ENCODE assay signal across 23 cellular contexts in the genomic region with DNA sequence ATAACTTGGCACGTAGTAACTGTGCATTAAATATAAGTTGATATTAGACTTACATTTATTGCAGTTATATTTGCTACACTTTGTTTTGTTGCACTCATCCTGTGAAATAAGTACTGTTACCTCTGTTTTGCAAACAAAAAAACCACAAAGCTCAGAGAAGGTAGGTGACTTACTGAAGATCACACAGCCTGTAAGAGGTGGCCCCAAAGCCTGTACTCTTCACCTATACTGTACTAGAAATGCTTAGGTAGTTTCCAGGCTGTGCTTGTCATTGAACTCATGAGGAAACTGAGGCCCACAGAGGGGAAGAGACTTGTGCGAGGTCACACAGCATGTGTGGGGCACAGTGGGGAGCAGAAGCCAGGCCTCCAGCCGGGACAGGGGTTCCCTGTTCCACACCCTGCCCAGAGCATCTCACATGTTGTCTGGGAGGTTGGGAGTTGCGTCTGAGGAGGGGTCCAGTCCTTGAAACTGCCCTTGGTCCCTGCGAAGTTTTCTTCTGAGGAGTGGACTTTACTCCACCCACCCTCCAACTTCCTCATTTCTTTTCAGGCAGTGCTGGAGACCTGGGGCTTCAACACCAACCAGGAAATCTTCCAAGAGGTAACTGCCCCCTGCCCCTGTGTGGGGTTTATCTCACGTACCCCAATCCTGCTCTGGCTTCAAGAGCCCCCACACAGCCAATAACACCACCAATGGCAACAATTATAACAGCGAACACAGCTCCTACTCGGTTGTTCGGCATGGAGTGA. TPM values are rescaled to one million over a fixed set of nuclear protein-coding genes. Genes with fewer than 3 reads are reported as not detected.
DNase-seq lines count a peak whose midpoint lies in the region; ATAC-seq and TF ChIP-seq lines count a peak whose summit lies in the region.
"Had no signal": no experiment of that assay in that cellular context is flagged by ENCODE, and none has a peak within 500 bp of the region (broad histone marks: within the 10 kb centered on the region; RNA-seq: fewer than 3 reads in every experiment).

No MANE protein-coding gene starts in this region.

- ATAC-seq in activated CD4-positive, alpha-beta T cell treated with anti-CD3 and anti-CD28 coated beads for 36 hours = no peak
- peak; percentile 41 for ATAC-seq in naive thymus-derived CD4-positive, alpha-beta T cell
- no peak for ATAC-seq in HG03354 (IDR thresholded peaks at IDR 0.05; ENCODE audit: poor library complexity, severe bottlenecking, unreplicated experiment)
- ATAC-seq: HCT116, PC-3, upper lobe of right lung had no signal

- intact Hi-C loops in activated CD4-positive, alpha-beta T cell treated with anti-CD3 and anti-CD28 coated beads for 36 hours (cut with DNase I, micrococcal nuclease) = no loop called here
- intact Hi-C loops in naive thymus-derived CD4-positive, alpha-beta T cell (cut with micrococcal nuclease) = no loop called here

- no peaks in the 10 kb centered on the region for H3K27me3 ChIP-seq in HL-60 (ENCODE audit: insufficient read depth, poor library complexity, severe bottlenecking)
- no peaks in the 10 kb centered on the region for H3K27me3 ChIP-seq in naive thymus-derived CD4-positive, alpha-beta T cell (ENCODE audit: control insufficient read depth in 2 of 2, insufficient read depth in 2 of 2, low read length in 2 of 2)
- H3K27me3 ChIP-seq: upper lobe of right lung had no signal

- no peak overlapping the region for H3K4me3 Mint-ChIP-seq in activated CD4-positive, alpha-beta T cell treated with anti-CD3 and anti-CD28 coated beads for 36 hours
- H3K4me3 Mint-ChIP-seq in naive thymus-derived CD4-positive, alpha-beta T cell = peak overlapping the region in 3 of 10 donors; percentile 12 to 36 (median 26)

- no peak for DNase-seq in activated CD4-positive, alpha-beta T cell treated with anti-CD3 and anti-CD28 coated beads for 36 hours
- no peak for DNase-seq in activated CD4-positive, alpha-beta T cell treated with anti-CD3 and anti-CD28 coated beads for 48 hours
- DNase-seq in HL-60 (ENCODE audit: low read depth in 1 of 2, low spot score in 1 of 2) = peak in 1 of 2 experiments; percentile 60
- peak; percentile 61 for DNase-seq in SKM-1 treated with dmso at 0.1 percent for 144 hours (lab: John Stamatoyannopoulos, UW; ENCODE audit: unreplicated experiment)
- DNase-seq in naive thymus-derived CD4-positive, alpha-beta T cell = no peak
- DNase-seq in iPS-NIHi7 (ENCODE audit: extremely low spot score) = no peak
- no peak for DNase-seq in stimulated activated CD4-positive, alpha-beta T cell treated with anti-CD3 and anti-CD28 coated beads, Interleukin-15, amount 100 ng/mL, for 24 hours
- DNase-seq: activated CD8-positive, alpha-beta memory T cell treated with anti-CD3 and anti-CD28 coated beads for 24 hours; DND-41; effector memory CD4-positive, alpha-beta T cell; kidney; NCI-H2081; NCI-H526; PC-3; stimulated activated CD4-positive, alpha-beta T cell treated with anti-CD3 and anti-CD28 coated beads, Interleukin-12 subunit alpha, Interleukin-12 subunit beta, amount 100 ng/mL, for 4 hours; stimulated activated naive CD4-positive, alpha-beta T cell; upper lobe of right lung had no signal

- H3K36me3 Mint-ChIP-seq in activated CD4-positive, alpha-beta T cell treated with anti-CD3 and anti-CD28 coated beads for 36 hours (ENCODE audit: low read depth) = peaks cover 3% of the 10 kb centered on the region
- H3K36me3 Mint-ChIP-seq in naive thymus-derived CD4-positive, alpha-beta T cell = peaks cover 0 to 4% (median 0%) of the 10 kb centered on the region in 5 donors

- H3K4me1 ChIP-seq in naive thymus-derived CD4-positive, alpha-beta T cell (ENCODE audit: control insufficient read depth in 2 of 2, insufficient read depth in 2 of 2, low read length in 2 of 2) = peaks cover 9 to 16% of the 10 kb centered on the region in 2 donors
- H3K4me1 ChIP-seq: upper lobe of right lung had no signal

- H3K4me3 ChIP-seq in HL-60 (replicated peaks; ENCODE audit: insufficient read depth, low read length) = no peak overlapping the region
- no peak overlapping the region for H3K4me3 ChIP-seq in naive thymus-derived CD4-positive, alpha-beta T cell (ENCODE audit: low read length)
- H3K4me3 ChIP-seq: upper lobe of right lung had no signal

- POLR2A ChIA-PET in activated CD4-positive, alpha-beta T cell treated with anti-CD3 and anti-CD28 coated beads for 36 hours (lab: Charles Lee) = no interaction called here
- POLR2A ChIA-PET in naive thymus-derived CD4-positive, alpha-beta T cell (lab: Charles Lee) = interaction anchor here (1.1 to 2.2 kb wide), 4 partner anchors 8 to 58 kb away, joined by 3 to 6 read pairs (median 4); a partner anchor contains a TSS

- H3K27ac ChIP-seq in HL-60 (replicated peaks) = peak overlapping the region; percentile 51
- H3K27ac ChIP-seq in naive thymus-derived CD4-positive, alpha-beta T cell (ENCODE audit: low read depth, low read length) = no peak overlapping the region
- H3K27ac ChIP-seq: upper lobe of right lung had no signal

- no peaks in the 10 kb centered on the region for H3K36me3 ChIP-seq in naive thymus-derived CD4-positive, alpha-beta T cell (ENCODE audit: control insufficient read depth in 2 of 3, insufficient read depth in 3 of 3, low read length in 3 of 3)
- H3K36me3 ChIP-seq: upper lobe of right lung had no signal

- CTCF ChIA-PET in activated CD4-positive, alpha-beta T cell treated with anti-CD3 and anti-CD28 coated beads for 36 hours (lab: Charles Lee) = interaction anchor here (0.6 to 3.3 kb wide), 3 partner anchors 9 to 17 kb away, joined by 3 to 20 read pairs (median 4); no protein-coding TSS in a partner anchor
- CTCF ChIA-PET in naive thymus-derived CD4-positive, alpha-beta T cell (lab: Charles Lee) = interaction anchor here (0.8 to 1.1 kb wide), 3 partner anchors 10 to 15 kb away, joined by 3 read pairs; a partner anchor contains a TSS

- peak overlapping the region; percentile 19 for H3K27ac Mint-ChIP-seq in activated CD4-positive, alpha-beta T cell treated with anti-CD3 and anti-CD28 coated beads for 36 hours
- peak overlapping the region in 4 of 9 donors; percentile 38 to 84 (median 64) for H3K27ac Mint-ChIP-seq in naive thymus-derived CD4-positive, alpha-beta T cell
- H3K27ac Mint-ChIP-seq: activated T-helper 2 cell treated with anti-CD3 and anti-CD28 coated beads, Interferon-gamma antibody, Interleukin-2, Interleukin-4, amounts not matched to agents 10 μg/mL and 5 μg/mL and 100 μg/mL, durations not matched to agents 14 hours and 24 hours and 36 hours had no signal

- H3K9me3 Mint-ChIP-seq in activated CD4-positive, alpha-beta T cell treated with anti-CD3 and anti-CD28 coated beads for 36 hours (ENCODE audit: low read depth) = no peaks in the 10 kb centered on the region
- H3K9me3 Mint-ChIP-seq in naive thymus-derived CD4-positive, alpha-beta T cell = peaks cover 0 to 1% (median 0%) of the 10 kb centered on the region in 11 donors
- H3K9me3 Mint-ChIP-seq: activated T-helper 2 cell treated with anti-CD3 and anti-CD28 coated beads, Interferon-gamma antibody, Interleukin-2, Interleukin-4, amounts not matched to agents 10 μg/mL and 5 μg/mL and 100 μg/mL, durations not matched to agents 14 hours and 24 hours and 36 hours had no signal

- H3K9me3 ChIP-seq in naive thymus-derived CD4-positive, alpha-beta T cell (ENCODE audit: control insufficient read depth in 2 of 3, low read length in 3 of 3) = no peaks in the 10 kb centered on the region
- H3K9me3 ChIP-seq: upper lobe of right lung had no signal

- no peak for TF ChIP-seq CTCF in HL-60 (IDR thresholded peaks at IDR 0.05; ENCODE audit: insufficient read depth, low read length)

- no peaks in the 10 kb centered on the region for H3K27me3 Mint-ChIP-seq in activated CD4-positive, alpha-beta T cell treated with anti-CD3 and anti-CD28 coated beads for 36 hours
- H3K27me3 Mint-ChIP-seq in naive thymus-derived CD4-positive, alpha-beta T cell = no peaks in the 10 kb centered on the region

- peaks cover 23% of the 10 kb centered on the region for H3K4me1 Mint-ChIP-seq in activated CD4-positive, alpha-beta T cell treated with anti-CD3 and anti-CD28 coated beads for 36 hours
- H3K4me1 Mint-ChIP-seq in naive thymus-derived CD4-positive, alpha-beta T cell = peaks cover 19 to 48% (median 43%) of the 10 kb centered on the region in 7 donors

RNA-seq across cellular contexts. Expression of a gene that starts 13.0 kb away (rescaled TPM):
- total RNA-seq in activated CD4-positive, alpha-beta T cell treated with anti-CD3 and anti-CD28 coated beads for 36 hours = under 1 TPM in 1 of 2 experiments, not detected in 1; 0.14 TPM
- not detected for total RNA-seq in naive thymus-derived CD4-positive, alpha-beta T cell
- polyA plus RNA-seq in naive thymus-derived CD4-positive, alpha-beta T cell = under 1 TPM; 0.17 to 0.25 TPM
- total RNA-seq: activated T-helper 2 cell treated with anti-CD3 and anti-CD28 coated beads, Interferon-gamma antibody, Interleukin-2, Interleukin-4, amounts not matched to agents 10 μg/mL and 5 μg/mL and 100 μg/mL, durations not matched to agents 14 hours and 24 hours and 36 hours; HT1080; PC-3; SK-MEL-5 had no signal
- polyA plus RNA-seq: neural cell had no signal

RNA-seq across cellular contexts. Expression of a gene that starts 14.6 kb away (rescaled TPM):
- total RNA-seq in activated CD4-positive, alpha-beta T cell treated with anti-CD3 and anti-CD28 coated beads for 36 hours = 100 to 1,000 TPM; 143 to 175 TPM
- 100 to 1,000 TPM; 380 to 615 (median 394) TPM for total RNA-seq in naive thymus-derived CD4-positive, alpha-beta T cell
- 100 to 1,000 TPM in 1 of 2 donors, 10 to 100 TPM in 1; 76.0 to 122 TPM for polyA plus RNA-seq in naive thymus-derived CD4-positive, alpha-beta T cell
- polyA plus RNA-seq: neural cell had no signal

RNA-seq across cellular contexts. Expression of a gene that starts 42.8 kb away (rescaled TPM):
- total RNA-seq in activated CD4-positive, alpha-beta T cell treated with anti-CD3 and anti-CD28 coated beads for 36 hours = 100 to 1,000 TPM; 136 to 195 TPM
- total RNA-seq in naive thymus-derived CD4-positive, alpha-beta T cell = 100 to 1,000 TPM; 102 to 226 (median 131) TPM
- 10 to 100 TPM; 42.0 to 61.8 TPM for polyA plus RNA-seq in naive thymus-derived CD4-positive, alpha-beta T cell
